ENCODE assay signal across 22 cellular contexts in genomic region chr10:63724922-63725321, GRCh38.
DNase-seq lines count a peak whose midpoint lies in the region; FAIRE-seq and TF ChIP-seq lines count a peak whose summit lies in the region.
"Had no signal": no experiment of that assay in that cellular context is flagged by ENCODE, and none has a peak within 500 bp of the region (broad histone marks: within the 10 kb centered on the region; RNA-seq: fewer than 3 reads in every experiment).

No MANE protein-coding gene starts in this region.

- H2AFZ ChIP-seq in astrocyte (ENCODE audit: low read depth, low read length) (no peak overlapping the region), keratinocyte (ENCODE audit: control insufficient read depth, low read length) (no peak overlapping the region)
- H2AFZ ChIP-seq: hepatocyte had no signal

- DNase-seq in CD14-positive monocyte (ENCODE audit: low spot score) (no peak), astrocyte (ENCODE audit: low read depth) (no peak), keratinocyte (ENCODE audit: low read depth, low spot score) (no peak), SKM-1 treated with dmso at 0.1 percent for 144 hours (lab: John Stamatoyannopoulos, UW; ENCODE audit: unreplicated experiment) (no peak), NCI-H524 (lab: John Stamatoyannopoulos, UW) (no peak), medulla oblongata (ENCODE audit: extremely low spot score) (no peak)
- DNase-seq in activated CD4-positive, alpha-beta T cell treated with anti-CD3 and anti-CD28 coated beads, Interleukin-2, amount 50 U/mL, for 1 hour: no peak
- DNase-seq: activated naive CD4-positive, alpha-beta T cell treated with anti-CD3 and anti-CD28 coated beads, Interleukin-2, amount 10 ng/mL, durations not matched to agents 7 days and 5 days; activated T-cell treated with anti-CD3 and anti-CD28 coated beads, Interleukin-2, amount 50 U/mL, for 4 hours; anterior cingulate cortex; COR-L47; NCI-H1417; NCI-H2171; NCI-H69; occipital lobe; OCI-M1; SIG-M5; stimulated activated naive B cell treated with anti-CD40 and anti-IgM and Interleukin-4, amounts not matched to agents 10 μg/mL and 1 μg/mL and 100 μg/mL, for 72 hours; T-helper 17 cell had no signal

- peaks cover 7% of the 10 kb centered on the region for H3K4me1 Mint-ChIP-seq in CD14-positive monocyte
- H3K4me1 Mint-ChIP-seq in astrocyte (ENCODE audit: low read depth, unreplicated experiment): peaks cover 7% of the 10 kb centered on the region
- H3K4me1 Mint-ChIP-seq: stimulated activated naive B cell treated with anti-CD40 and anti-IgM and Interleukin-4, amounts not matched to agents 10 μg/mL and 1 μg/mL and 100 μg/mL, for 72 hours had no signal

- H3K36me3 ChIP-seq in astrocyte (ENCODE audit: insufficient read depth, low read length): no peaks in the 10 kb centered on the region
- no peaks in the 10 kb centered on the region for H3K36me3 ChIP-seq in keratinocyte (ENCODE audit: control insufficient read depth in 2 of 2, extremely low read depth in 1 of 2, insufficient read depth in 2 of 2, low read length in 2 of 2)

- H3K4me3 Mint-ChIP-seq in CD14-positive monocyte (no peak overlapping the region), astrocyte (ENCODE audit: unreplicated experiment) (no peak overlapping the region)
- H3K4me3 Mint-ChIP-seq: activated naive CD4-positive, alpha-beta T cell treated with anti-CD3 and anti-CD28 coated beads, Interleukin-2, amount 10 ng/mL, durations not matched to agents 7 days and 5 days; activated T-cell treated with anti-CD3 and anti-CD28 coated beads, Interleukin-2, amount 50 U/mL, for 4 hours; stimulated activated naive B cell treated with anti-CD40 and anti-IgM and Interleukin-4, amounts not matched to agents 10 μg/mL and 1 μg/mL and 100 μg/mL, for 72 hours; T-helper 17 cell had no signal

- H3K27me3 ChIP-seq in astrocyte (ENCODE audit: insufficient read depth, low read length) (no peaks in the 10 kb centered on the region), keratinocyte (ENCODE audit: control insufficient read depth, extremely low read depth, insufficient read depth, low read length) (peaks cover 8% of the 10 kb centered on the region)
- H3K27me3 ChIP-seq: hepatocyte had no signal

- H3K27ac ChIP-seq in astrocyte (ENCODE audit: low read depth, low read length): no peak overlapping the region
- H3K27ac ChIP-seq in keratinocyte (ENCODE audit: control insufficient read depth, insufficient read depth, low read length): no peak overlapping the region
- H3K27ac ChIP-seq: hepatocyte had no signal

- H3K9me3 ChIP-seq in astrocyte (ENCODE audit: insufficient read depth, low read depth, low read length) (no peaks in the 10 kb centered on the region), keratinocyte (ENCODE audit: control insufficient read depth, low read depth, low read length) (no peaks in the 10 kb centered on the region)

- TF ChIP-seq CTCF in CD14-positive monocyte (IDR thresholded peaks at IDR 0.05) (peak; percentile 43), GM12873 (IDR thresholded peaks at IDR 0.05; ENCODE audit: insufficient read depth, low read depth, low read length, missing control alignments) (peak; percentile 20), astrocyte (IDR thresholded peaks at IDR 0.05; ENCODE audit: insufficient read depth, low read depth, low read length) (peak; percentile 3), keratinocyte (optimal IDR thresholded peaks at IDR 0.05 in 1 of 3, IDR thresholded peaks at IDR 0.05 in 1 of 3, conservative IDR thresholded peaks at IDR 0.05 in 1 of 3; ENCODE audit: extremely low read depth in 1 of 3, insufficient read depth in 2 of 3, low read length in 3 of 3) (peak; percentile 4 to 26 (median 11))

- H3K27me3 Mint-ChIP-seq in CD14-positive monocyte (ENCODE audit: low read depth in 3 of 3) (peaks cover 5 to 36% (median 13%) of the 10 kb centered on the region in 3 donors), astrocyte (ENCODE audit: low read depth, unreplicated experiment) (peaks cover 1% of the 10 kb centered on the region)

- intact Hi-C loops in CD14-positive monocyte (cut with micrococcal nuclease): loop anchor here in 1 of 2 donors (10.0 kb wide), 1 partner anchor 550 kb away; no protein-coding TSS in a partner anchor

- H3K36me3 Mint-ChIP-seq in CD14-positive monocyte (no peaks in the 10 kb centered on the region), astrocyte (ENCODE audit: low read depth, unreplicated experiment) (no peaks in the 10 kb centered on the region)
- H3K36me3 Mint-ChIP-seq: activated naive CD4-positive, alpha-beta T cell treated with anti-CD3 and anti-CD28 coated beads, Interleukin-2, amount 10 ng/mL, durations not matched to agents 7 days and 5 days; stimulated activated naive B cell treated with anti-CD40 and anti-IgM and Interleukin-4, amounts not matched to agents 10 μg/mL and 1 μg/mL and 100 μg/mL, for 72 hours had no signal

- FAIRE-seq in astrocyte (lab: Jason Lieb, UNC): no peak
- no peak for FAIRE-seq in keratinocyte (lab: Jason Lieb, UNC)
- FAIRE-seq: HTR-8/SVneo had no signal

- H3K79me2 ChIP-seq in astrocyte (ENCODE audit: insufficient read depth, low read length) (no peaks in the 10 kb centered on the region), keratinocyte (ENCODE audit: control insufficient read depth, insufficient read depth, low read length) (no peaks in the 10 kb centered on the region)
- H3K79me2 ChIP-seq: hepatocyte had no signal

- H4K20me1 ChIP-seq in astrocyte (ENCODE audit: insufficient read depth, low read length) (no peaks in the 10 kb centered on the region), keratinocyte (ENCODE audit: control insufficient read depth, extremely low read depth, insufficient read depth, low read length) (no peaks in the 10 kb centered on the region)

- H3K27ac Mint-ChIP-seq in CD14-positive monocyte (no peak overlapping the region), astrocyte (ENCODE audit: unreplicated experiment) (no peak overlapping the region)
- H3K27ac Mint-ChIP-seq: activated naive CD4-positive, alpha-beta T cell treated with anti-CD3 and anti-CD28 coated beads, Interleukin-2, amount 10 ng/mL, durations not matched to agents 7 days and 5 days; stimulated activated naive B cell treated with anti-CD40 and anti-IgM and Interleukin-4, amounts not matched to agents 10 μg/mL and 1 μg/mL and 100 μg/mL, for 72 hours; T-helper 17 cell had no signal

- no peak overlapping the region for H3K9ac ChIP-seq in astrocyte (ENCODE audit: low read length)
- no peak overlapping the region for H3K9ac ChIP-seq in keratinocyte (ENCODE audit: control insufficient read depth, extremely low read depth, insufficient read depth, low read length)

- no peaks in the 10 kb centered on the region for H3K9me1 ChIP-seq in keratinocyte (ENCODE audit: control insufficient read depth, extremely low read depth, insufficient read depth, low read length)

- no peak overlapping the region for H3K4me2 ChIP-seq in astrocyte (ENCODE audit: low read length)
- H3K4me2 ChIP-seq in keratinocyte (ENCODE audit: control insufficient read depth, extremely low read depth, insufficient read depth, low read depth, low read length): no peak overlapping the region
- H3K4me2 ChIP-seq: hepatocyte had no signal

- dilution Hi-C loops in keratinocyte (cut with MboI; ENCODE audit: extremely low pct_ligation_motif_present, low sequenced_read_pairs): no loop called here

- H3K4me3 ChIP-seq in astrocyte (ENCODE audit: insufficient read depth, low read depth, low read length) (no peak overlapping the region), keratinocyte (ENCODE audit: control insufficient read depth in 2 of 3, extremely low read depth in 1 of 3, insufficient read depth in 2 of 3, low read depth in 1 of 3, low read length in 3 of 3) (no peak overlapping the region)
- H3K4me3 ChIP-seq: hepatocyte had no signal

- H3K9me3 Mint-ChIP-seq in CD14-positive monocyte (peaks cover 0 to 3% (median 0%) of the 10 kb centered on the region in 7 donors), astrocyte (ENCODE audit: unreplicated experiment) (no peaks in the 10 kb centered on the region)
- H3K9me3 Mint-ChIP-seq: activated naive CD4-positive, alpha-beta T cell treated with anti-CD3 and anti-CD28 coated beads, Interleukin-2, amount 10 ng/mL, durations not matched to agents 7 days and 5 days; activated T-cell treated with anti-CD3 and anti-CD28 coated beads, Interleukin-2, amount 50 U/mL, for 4 hours had no signal

- H3K4me1 ChIP-seq in astrocyte (ENCODE audit: insufficient read depth, low read length) (no peaks in the 10 kb centered on the region), keratinocyte (ENCODE audit: control insufficient read depth, extremely low read depth, insufficient read depth, low read length) (no peaks in the 10 kb centered on the region)
